1 cellular context compared by ENCODE assay signal in genomic region chr7:504221-505081, GRCh38.
TF ChIP-seq lines count a peak whose summit lies in the region.

No MANE protein-coding gene starts in this region.

TF ChIP-seq in SK-N-SH, 30 proteins besides CTCF, POLR2A, EP300 and RAD21 (continued from another document):
- TF ChIP-seq FOSL2 (IDR thresholded peaks at IDR 0.05; ENCODE audit: borderline replicate concordance, low read depth) (no peak), NRF1 (IDR thresholded peaks at IDR 0.05; ENCODE audit: low read depth, low read length) (no peak), FOXJ3 (CRISPR knock-in tag; IDR thresholded peaks at IDR 0.05) (no peak), SMC3 (IDR thresholded peaks at IDR 0.05; ENCODE audit: low read depth, low read length) (no peak), MEF2A (IDR thresholded peaks at IDR 0.05; ENCODE audit: borderline replicate concordance, low read depth) (no peak), FOXM1 (IDR thresholded peaks at IDR 0.05; ENCODE audit: low read depth) (no peak), USF2 (IDR thresholded peaks at IDR 0.05; ENCODE audit: borderline replicate concordance, low read depth, low read length) (no peak), MAX (IDR thresholded peaks at IDR 0.05; ENCODE audit: low read depth) (no peak), RFX5 (IDR thresholded peaks at IDR 0.05; ENCODE audit: low read length) (no peak), SIN3A (IDR thresholded peaks at IDR 0.05; ENCODE audit: borderline replicate concordance, low read depth, low read length) (no peak), ZBTB33 (IDR thresholded peaks at IDR 0.05; ENCODE audit: borderline replicate concordance, low read depth) (no peak), GATA2 (CRISPR knock-in tag; IDR thresholded peaks at IDR 0.05) (no peak), EZH2phosphoT487 (IDR thresholded peaks at IDR 0.05; ENCODE audit: borderline replicate concordance, low read depth) (no peak), POLR2AphosphoS5 (IDR thresholded peaks at IDR 0.05; ENCODE audit: low read depth, low read length) (no peak), YY1 (IDR thresholded peaks at IDR 0.05; ENCODE audit: low read depth) (no peak), MXI1 (IDR thresholded peaks at IDR 0.05; ENCODE audit: low read depth, low read length) (no peak)
- TF ChIP-seq, protein P1, sequence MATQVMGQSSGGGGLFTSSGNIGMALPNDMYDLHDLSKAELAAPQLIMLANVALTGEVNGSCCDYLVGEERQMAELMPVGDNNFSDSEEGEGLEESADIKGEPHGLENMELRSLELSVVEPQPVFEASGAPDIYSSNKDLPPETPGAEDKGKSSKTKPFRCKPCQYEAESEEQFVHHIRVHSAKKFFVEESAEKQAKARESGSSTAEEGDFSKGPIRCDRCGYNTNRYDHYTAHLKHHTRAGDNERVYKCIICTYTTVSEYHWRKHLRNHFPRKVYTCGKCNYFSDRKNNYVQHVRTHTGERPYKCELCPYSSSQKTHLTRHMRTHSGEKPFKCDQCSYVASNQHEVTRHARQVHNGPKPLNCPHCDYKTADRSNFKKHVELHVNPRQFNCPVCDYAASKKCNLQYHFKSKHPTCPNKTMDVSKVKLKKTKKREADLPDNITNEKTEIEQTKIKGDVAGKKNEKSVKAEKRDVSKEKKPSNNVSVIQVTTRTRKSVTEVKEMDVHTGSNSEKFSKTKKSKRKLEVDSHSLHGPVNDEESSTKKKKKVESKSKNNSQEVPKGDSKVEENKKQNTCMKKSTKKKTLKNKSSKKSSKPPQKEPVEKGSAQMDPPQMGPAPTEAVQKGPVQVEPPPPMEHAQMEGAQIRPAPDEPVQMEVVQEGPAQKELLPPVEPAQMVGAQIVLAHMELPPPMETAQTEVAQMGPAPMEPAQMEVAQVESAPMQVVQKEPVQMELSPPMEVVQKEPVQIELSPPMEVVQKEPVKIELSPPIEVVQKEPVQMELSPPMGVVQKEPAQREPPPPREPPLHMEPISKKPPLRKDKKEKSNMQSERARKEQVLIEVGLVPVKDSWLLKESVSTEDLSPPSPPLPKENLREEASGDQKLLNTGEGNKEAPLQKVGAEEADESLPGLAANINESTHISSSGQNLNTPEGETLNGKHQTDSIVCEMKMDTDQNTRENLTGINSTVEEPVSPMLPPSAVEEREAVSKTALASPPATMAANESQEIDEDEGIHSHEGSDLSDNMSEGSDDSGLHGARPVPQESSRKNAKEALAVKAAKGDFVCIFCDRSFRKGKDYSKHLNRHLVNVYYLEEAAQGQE (IDR thresholded peaks at IDR 0.05; ENCODE audit: low read depth, low read length) = no peak
- TF ChIP-seq, protein P2, sequence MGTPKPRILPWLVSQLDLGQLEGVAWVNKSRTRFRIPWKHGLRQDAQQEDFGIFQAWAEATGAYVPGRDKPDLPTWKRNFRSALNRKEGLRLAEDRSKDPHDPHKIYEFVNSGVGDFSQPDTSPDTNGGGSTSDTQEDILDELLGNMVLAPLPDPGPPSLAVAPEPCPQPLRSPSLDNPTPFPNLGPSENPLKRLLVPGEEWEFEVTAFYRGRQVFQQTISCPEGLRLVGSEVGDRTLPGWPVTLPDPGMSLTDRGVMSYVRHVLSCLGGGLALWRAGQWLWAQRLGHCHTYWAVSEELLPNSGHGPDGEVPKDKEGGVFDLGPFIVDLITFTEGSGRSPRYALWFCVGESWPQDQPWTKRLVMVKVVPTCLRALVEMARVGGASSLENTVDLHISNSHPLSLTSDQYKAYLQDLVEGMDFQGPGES (IDR thresholded peaks at IDR 0.05; ENCODE audit: low read depth, low read length) = no peak
